ENCODE assay signal across 9 cellular contexts in genomic region chr5:159010611-159011497, GRCh38.
DNase-seq lines count a peak whose midpoint lies in the region; ATAC-seq and TF ChIP-seq lines count a peak whose summit lies in the region.
"Had no signal": no experiment of that assay in that cellular context is flagged by ENCODE, and none has a peak within 500 bp of the region (broad histone marks: within the 10 kb centered on the region; RNA-seq: fewer than 3 reads in every experiment).

No MANE protein-coding gene starts in this region.

- peak overlapping the region in 9 of 10 experiments; percentile 0 to 61 (median 37); a peak in 14 of 20 replicates for H3K4me3 ChIP-seq in BLaER1 treated with 17β-estradiol and CSF1 and Interleukin-3, amounts not matched to agents 10 nM and 100 nM
- peak overlapping the region in 1 of 4 donors; percentile 35 for H3K4me3 ChIP-seq in esophagus squamous epithelium
- H3K4me3 ChIP-seq: cardiac muscle cell had no signal

- DNase-seq in esophagus squamous epithelium (lab: John Stamatoyannopoulos, UW): no peak
- DNase-seq in stimulated activated naive B cell treated with anti-CD40 and anti-IgM and Interleukin-4, amounts not matched to agents 10 μg/mL and 1 μg/mL and 100 μg/mL, for 72 hours: peak; percentile 14
- DNase-seq in ACHN: no peak
- no peak for DNase-seq in NCI-H187 (lab: John Stamatoyannopoulos, UW)
- DNase-seq in epidermal melanocyte (ENCODE audit: insufficient read length, low spot score): no peak

- peak overlapping the region; percentile 70 to 88 (median 82) for H3K4me2 ChIP-seq in BLaER1 treated with 17β-estradiol and CSF1 and Interleukin-3, amounts not matched to agents 10 nM and 100 nM

- H3K36me3 ChIP-seq in BLaER1 treated with 17β-estradiol and CSF1 and Interleukin-3, amounts not matched to agents 10 nM and 100 nM: peaks cover 0 to 97% (median 40%) of the 10 kb centered on the region in 11 experiments; a peak in 15 of 22 replicates
- no peaks in the 10 kb centered on the region for H3K36me3 ChIP-seq in esophagus squamous epithelium
- H3K36me3 ChIP-seq: cardiac muscle cell had no signal

- H3K4me1 ChIP-seq in BLaER1 treated with 17β-estradiol and CSF1 and Interleukin-3, amounts not matched to agents 10 nM and 100 nM: peaks cover 59 to 100% (median 86%) of the 10 kb centered on the region in 10 experiments
- peaks cover 0 to 17% (median 3%) of the 10 kb centered on the region in 3 donors for H3K4me1 ChIP-seq in esophagus squamous epithelium

- peak overlapping the region; percentile 85 for H3K4me3 Mint-ChIP-seq in stimulated activated naive B cell treated with anti-CD40 and anti-IgM and Interleukin-4, amounts not matched to agents 10 μg/mL and 1 μg/mL and 100 μg/mL, for 72 hours

- H4K20me1 ChIP-seq in BLaER1 treated with 17β-estradiol and CSF1 and Interleukin-3, amounts not matched to agents 10 nM and 100 nM: peaks cover 0 to 100% (median 13%) of the 10 kb centered on the region in 11 experiments; a peak in 12 of 22 replicates

- ATAC-seq in GM19372 (IDR thresholded peaks at IDR 0.05; ENCODE audit: low read depth, unreplicated experiment) (peak; percentile 92), HG03354 (IDR thresholded peaks at IDR 0.05; ENCODE audit: poor library complexity, severe bottlenecking, unreplicated experiment) (peak; percentile 96)
- ATAC-seq in stimulated activated naive B cell treated with anti-CD40 and anti-IgM and Interleukin-4, amounts not matched to agents 10 μg/mL and 1 μg/mL and 100 μg/mL, for 72 hours (replicated peaks): peak; percentile 93 to 94

- peak overlapping the region; percentile 67 to 96 (median 85) for H3K27ac ChIP-seq in BLaER1 treated with 17β-estradiol and CSF1 and Interleukin-3, amounts not matched to agents 10 nM and 100 nM
- peak overlapping the region; percentile 25 to 72 (median 66) for H3K27ac ChIP-seq in esophagus squamous epithelium
- H3K27ac ChIP-seq: cardiac muscle cell had no signal

- H3K4me1 Mint-ChIP-seq in stimulated activated naive B cell treated with anti-CD40 and anti-IgM and Interleukin-4, amounts not matched to agents 10 μg/mL and 1 μg/mL and 100 μg/mL, for 72 hours: peaks cover 48 to 80% of the 10 kb centered on the region in 2 donors

- no peaks in the 10 kb centered on the region for H3K27me3 ChIP-seq in BLaER1 treated with 17β-estradiol and CSF1 and Interleukin-3, amounts not matched to agents 10 nM and 100 nM
- no peaks in the 10 kb centered on the region for H3K27me3 ChIP-seq in esophagus squamous epithelium
- H3K27me3 ChIP-seq: cardiac muscle cell had no signal

- H3K9me3 ChIP-seq in BLaER1 treated with 17β-estradiol and CSF1 and Interleukin-3, amounts not matched to agents 10 nM and 100 nM (replicated peaks in 1 of 11): peaks cover 0 to 5% (median 0%) of the 10 kb centered on the region in 11 experiments; a peak in 1 of 22 replicates
- no peaks in the 10 kb centered on the region for H3K9me3 ChIP-seq in esophagus squamous epithelium

- no peak for TF ChIP-seq CTCF in esophagus squamous epithelium (IDR thresholded peaks at IDR 0.05)

- peak overlapping the region; percentile 64 to 85 (median 76) for H3K9ac ChIP-seq in BLaER1 treated with 17β-estradiol and CSF1 and Interleukin-3, amounts not matched to agents 10 nM and 100 nM

- peaks cover 20 to 45% of the 10 kb centered on the region in 2 donors for H3K36me3 Mint-ChIP-seq in stimulated activated naive B cell treated with anti-CD40 and anti-IgM and Interleukin-4, amounts not matched to agents 10 μg/mL and 1 μg/mL and 100 μg/mL, for 72 hours

- intact Hi-C loops in esophagus squamous epithelium (cut with DNase I): no loop called here

- peaks cover 4% of the 10 kb centered on the region in 2 donors for H3K9me3 Mint-ChIP-seq in stimulated activated naive B cell treated with anti-CD40 and anti-IgM and Interleukin-4, amounts not matched to agents 10 μg/mL and 1 μg/mL and 100 μg/mL, for 72 hours

- TF ChIP-seq POLR2A in esophagus squamous epithelium (IDR thresholded peaks at IDR 0.05): no peak

- no peaks in the 10 kb centered on the region for H3K27me3 Mint-ChIP-seq in stimulated activated naive B cell treated with anti-CD40 and anti-IgM and Interleukin-4, amounts not matched to agents 10 μg/mL and 1 μg/mL and 100 μg/mL, for 72 hours

- in situ Hi-C loops in ACHN (cut with HindIII; ENCODE audit: low pct_ligation_motif_present, low pct_unique_long_range_greater_than_20kb, low sequenced_read_pairs): no loop called here

- 37 to 38% methylated on average over 12 to 16 of the region's 16 CpGs for WGBS in esophagus squamous epithelium, 2 donors

- peak overlapping the region; percentile 96 for H3K27ac Mint-ChIP-seq in stimulated activated naive B cell treated with anti-CD40 and anti-IgM and Interleukin-4, amounts not matched to agents 10 μg/mL and 1 μg/mL and 100 μg/mL, for 72 hours
